Comparison of ENCODE assay signal across 19 cellular contexts in genomic region chr12:131122631-131123030, GRCh38.
DNase-seq lines count a peak whose midpoint lies in the region; ATAC-seq and TF ChIP-seq lines count a peak whose summit lies in the region.
"Had no signal": no experiment of that assay in that cellular context is flagged by ENCODE, and none has a peak within 500 bp of the region (broad histone marks: within the 10 kb centered on the region; RNA-seq: fewer than 3 reads in every experiment).

No MANE protein-coding gene starts in this region.

- H2BK5ac ChIP-seq in H9 (ENCODE audit: insufficient read length, low read length) = no peak overlapping the region

- WGBS in H9 (ENCODE audit: extremely low coverage, insufficient read length, low lambda C conversion rate) = no CpG with 5 or more reads among the region's 7 CpGs
- 89 to 94% methylated on average over 7 of the region's 7 CpGs for WGBS in sigmoid colon, 2 donors

- H3K4me1 Mint-ChIP-seq in H9 = no peaks in the 10 kb centered on the region
- H3K4me1 Mint-ChIP-seq: CD14-positive monocyte, IgD-negative memory B cell had no signal

- no peaks in the 10 kb centered on the region for H4K20me1 ChIP-seq in H9 (ENCODE audit: control insufficient read depth, insufficient read depth, insufficient read length)

- H3K4me3 ChIP-seq in WERI-Rb-1 (ENCODE audit: low read depth, low read length) (no peak overlapping the region), sigmoid colon (no peak overlapping the region)
- H3K4me3 ChIP-seq: Peyer's patch had no signal

- no peaks in the 10 kb centered on the region for H3K79me2 ChIP-seq in H9 (ENCODE audit: insufficient read depth, low read length)

- no peak overlapping the region for H2BK15ac ChIP-seq in H9 (ENCODE audit: low read depth, low read length)

- H3K27me3 Mint-ChIP-seq in H9 (ENCODE audit: low read depth) = peaks cover 17% of the 10 kb centered on the region

- no peaks in the 10 kb centered on the region for H3K23me2 ChIP-seq in H9 (ENCODE audit: insufficient read length, low read depth, low read length, poor library complexity, severe bottlenecking)

- 0 out of 7 replicates have a peak, but pooled peaks cover 0 to 1% (median 0%) of the 10 kb centered on the region in 3 experiments for H3K36me3 Mint-ChIP-seq in H9 (ENCODE audit: insufficient read depth in 1 of 3, low read depth in 3 of 3)
- H3K36me3 Mint-ChIP-seq: IgD-negative memory B cell had no signal

- TF ChIP-seq EP300 in sigmoid colon (IDR thresholded peaks at IDR 0.05) = no peak

- H3K27me3 ChIP-seq in H9 (ENCODE audit: insufficient read depth, low read length) (no peaks in the 10 kb centered on the region), WERI-Rb-1 (ENCODE audit: insufficient read depth, low read depth, severe bottlenecking) (no peaks in the 10 kb centered on the region), sigmoid colon (no peaks in the 10 kb centered on the region)
- H3K27me3 ChIP-seq: Peyer's patch had no signal

- no peak overlapping the region for H2BK12ac ChIP-seq in H9 (ENCODE audit: insufficient read length, low read depth, low read length)

- H3K9me3 ChIP-seq in H9 (ENCODE audit: control insufficient read depth, low read depth, low read length) (no peaks in the 10 kb centered on the region), WERI-Rb-1 (ENCODE audit: severe bottlenecking) (no peaks in the 10 kb centered on the region), sigmoid colon (no peaks in the 10 kb centered on the region)
- H3K9me3 ChIP-seq: Peyer's patch had no signal

- no peak overlapping the region for H4K5ac ChIP-seq in H9 (ENCODE audit: insufficient read length, low read depth, low read length)

- no peak overlapping the region for H3K9ac ChIP-seq in H9 (ENCODE audit: extremely low read depth, insufficient read length, low read length)

- H3K27ac ChIP-seq in H9 (ENCODE audit: insufficient read length, low read depth, low read length) (no peak overlapping the region), WERI-Rb-1 (peak overlapping the region; percentile 11; the same call in 1 of the 2 replicates), sigmoid colon (no peak overlapping the region), substantia nigra (ENCODE audit: low read depth, low read length, poor library complexity, severe bottlenecking) (no peak overlapping the region)
- H3K27ac ChIP-seq: Peyer's patch had no signal

- no peak overlapping the region for H3K56ac ChIP-seq in H9 (ENCODE audit: insufficient read length, low read depth, low read length)

- no peak overlapping the region for H3K4me3 Mint-ChIP-seq in H9
- H3K4me3 Mint-ChIP-seq: CD14-positive monocyte, IgD-negative memory B cell had no signal

- TF ChIP-seq POLR2A in sigmoid colon (IDR thresholded peaks at IDR 0.05) = no peak

- H3K4me2 ChIP-seq in H9 (ENCODE audit: insufficient read depth, insufficient read length, low read length) = no peak overlapping the region

- ATAC-seq in left lobe of liver (no peak), GM21619 (IDR thresholded peaks at IDR 0.05; ENCODE audit: unreplicated experiment) (no peak)

- no peak overlapping the region for H4K91ac ChIP-seq in H9 (ENCODE audit: insufficient read length, low read depth, low read length)

- H3K23ac ChIP-seq in H9 (ENCODE audit: insufficient read length, low read depth, low read length) = no peak overlapping the region

- H3K18ac ChIP-seq in H9 (ENCODE audit: insufficient read length, low read depth, low read length) = no peak overlapping the region

- H3K36me3 ChIP-seq in WERI-Rb-1 (no peaks in the 10 kb centered on the region), sigmoid colon (peaks cover 0 to 14% (median 0%) of the 10 kb centered on the region in 4 donors)
- H3K36me3 ChIP-seq: Peyer's patch had no signal

- H3K9me3 Mint-ChIP-seq in H9 = no peaks in the 10 kb centered on the region
- H3K9me3 Mint-ChIP-seq: IgD-negative memory B cell had no signal

- H3T11ph ChIP-seq in H9 (ENCODE audit: low read length) = no peak overlapping the region

- H3K4me1 ChIP-seq in H9 (ENCODE audit: insufficient read depth, low read length) (no peaks in the 10 kb centered on the region), sigmoid colon (no peaks in the 10 kb centered on the region)
- H3K4me1 ChIP-seq: Peyer's patch had no signal

- H4K8ac ChIP-seq in H9 (replicated peaks; ENCODE audit: insufficient read length, low read depth, low read length) = no peak overlapping the region

- no peak overlapping the region for H2BK20ac ChIP-seq in H9 (ENCODE audit: low read depth, low read length, poor library complexity, severe bottlenecking)

- H3K27ac Mint-ChIP-seq in H9 = no peak overlapping the region
- H3K27ac Mint-ChIP-seq: CD14-positive monocyte, IgD-negative memory B cell had no signal

- H3K4ac ChIP-seq in H9 (ENCODE audit: low read depth, low read length) = no peak overlapping the region

- H2AFZ ChIP-seq in H9 (ENCODE audit: low read length) = no peak overlapping the region

- intact Hi-C loops in sigmoid colon (cut with DNase I) = no loop called here

- no peak overlapping the region for H2BK120ac ChIP-seq in H9 (ENCODE audit: low read depth, low read length, poor library complexity, severe bottlenecking)

- H3K79me1 ChIP-seq in H9 (ENCODE audit: insufficient read depth, low read depth, low read length, poor library complexity, severe bottlenecking) = no peaks in the 10 kb centered on the region

- no peak overlapping the region for H2AK5ac ChIP-seq in H9 (ENCODE audit: insufficient read length, low read length)

- no peak for TF ChIP-seq CTCF in H9 (conservative IDR thresholded peaks at IDR 0.05)
- TF ChIP-seq CTCF in WERI-Rb-1 (IDR thresholded peaks at IDR 0.05; ENCODE audit: low read depth, low read length) = no peak
- TF ChIP-seq CTCF in sigmoid colon (IDR thresholded peaks at IDR 0.05) = no peak

- peak; percentile 19 for DNase-seq in H9
- DNase-seq in WERI-Rb-1 = no peak
- peak; percentile 32 for DNase-seq in left lobe of liver (ENCODE audit: low spot score)
- DNase-seq in sigmoid colon = peak; percentile 52
- DNase-seq in DMS79 treated with DMSO at 0.1 percent for 48 hours (lab: John Stamatoyannopoulos, UW) = no peak
- no peak for DNase-seq in substantia nigra (lab: John Stamatoyannopoulos, UW)
- DNase-seq: ACHN, GDM1, Karpas-422, NCI-H1092, NCI-H1436 treated with DMSO at 0.1 percent for 48 hours, NCI-H2029 treated with DMSO at 0.1 percent for 48 hours, NCI-H2171, NCI-H446 treated with DMSO at 0.1 percent for 48 hours, NCI-H69 had no signal

- H3K14ac ChIP-seq in H9 (ENCODE audit: insufficient read depth, low read length) = no peak overlapping the region

Comparison
In these comparisons a context has a peak if more than half of its experiments do, and no peak if none do; other contexts are left out.
1. DNase-seq: peak in H9 (single experiment), left lobe of liver (single experiment) and sigmoid colon (single experiment); none in WERI-Rb-1 (single experiment), DMS79 treated with DMSO at 0.1 percent for 48 hours (single experiment) and substantia nigra (0 of 49).